ENCODE assay signal across 28 cellular contexts in the genomic region with DNA sequence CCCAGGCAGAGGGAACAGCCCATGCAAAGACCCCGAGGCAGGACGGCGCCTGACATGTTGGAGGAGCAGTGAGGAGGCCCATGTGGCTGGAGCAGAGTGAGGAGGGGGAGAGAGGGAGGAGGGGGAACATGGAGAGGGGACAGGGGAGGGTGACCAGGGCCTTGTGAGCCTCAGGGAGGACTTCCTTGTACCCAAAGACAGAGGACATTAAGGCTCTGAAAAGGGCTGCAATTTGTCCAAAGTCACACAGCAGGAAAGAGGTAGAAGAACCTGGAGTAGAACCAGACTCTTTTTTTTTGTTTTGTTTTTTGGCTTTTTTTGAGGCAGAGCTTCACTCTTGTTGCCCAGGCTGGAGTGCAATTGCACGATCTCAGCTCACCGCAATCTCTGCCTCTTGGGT.
"Had no signal": no experiment of that assay in that cellular context is flagged by ENCODE, and none has a peak within 500 bp of the region (broad histone marks: within the 10 kb centered on the region; RNA-seq: fewer than 3 reads in every experiment).

No MANE protein-coding gene starts in this region.

- H3K27ac ChIP-seq: colonic mucosa, coronary artery, dorsolateral prefrontal cortex, epithelial cell of prostate, esophagus muscularis mucosa, esophagus squamous epithelium, foreskin keratinocyte, gastrocnemius medialis, gastroesophageal sphincter, heart left ventricle, heart right ventricle, hepatocyte had no signal

- ATAC-seq: effector memory CD8-positive, alpha-beta T cell; esophagus mucosa; foreskin keratinocyte; gastrocnemius medialis; gastroesophageal sphincter; heart left ventricle; heart right ventricle had no signal

- H3K4me1 ChIP-seq: colonic mucosa, foreskin keratinocyte, gastrocnemius medialis, gastroesophageal sphincter, heart left ventricle, heart right ventricle had no signal

- DNase-seq: colonic mucosa; cortex of kidney; dermis blood vessel endothelial cell; dorsolateral prefrontal cortex; effector CD4-positive, alpha-beta T cell; effector CD8-positive, alpha-beta T cell; effector memory CD4-positive, alpha-beta T cell; effector memory CD8-positive, alpha-beta T cell; endodermal cell; erythroblast; esophagus squamous epithelium; foreskin fibroblast; foreskin keratinocyte; foreskin melanocyte; gastrocnemius medialis; glutamatergic neuron; head of caudate nucleus; heart left ventricle; heart right ventricle had no signal

- H3K79me2 ChIP-seq: hepatocyte had no signal

- H3K36me3 ChIP-seq: colonic mucosa, esophagus muscularis mucosa, esophagus squamous epithelium, gastrocnemius medialis, gastroesophageal sphincter, heart left ventricle, heart right ventricle had no signal

- FAIRE-seq: endometrium, endothelial cell of umbilical vein, frontal cortex had no signal

- H2AFZ ChIP-seq: hepatocyte had no signal

- H3K9me3 ChIP-seq: colonic mucosa, esophagus muscularis mucosa, esophagus squamous epithelium, gastrocnemius medialis, gastroesophageal sphincter, heart left ventricle, heart right ventricle had no signal

- H3K4me3 ChIP-seq: colonic mucosa, coronary artery, dorsolateral prefrontal cortex, esophagus muscularis mucosa, esophagus squamous epithelium, gastrocnemius medialis, gastroesophageal sphincter, heart left ventricle, heart right ventricle, hepatocyte had no signal

- H3K4me2 ChIP-seq: hepatocyte had no signal

- H3K27me3 ChIP-seq: colonic mucosa, hepatocyte had no signal
